Comparison of ENCODE assay signal across 18 cellular contexts in the genomic region with DNA sequence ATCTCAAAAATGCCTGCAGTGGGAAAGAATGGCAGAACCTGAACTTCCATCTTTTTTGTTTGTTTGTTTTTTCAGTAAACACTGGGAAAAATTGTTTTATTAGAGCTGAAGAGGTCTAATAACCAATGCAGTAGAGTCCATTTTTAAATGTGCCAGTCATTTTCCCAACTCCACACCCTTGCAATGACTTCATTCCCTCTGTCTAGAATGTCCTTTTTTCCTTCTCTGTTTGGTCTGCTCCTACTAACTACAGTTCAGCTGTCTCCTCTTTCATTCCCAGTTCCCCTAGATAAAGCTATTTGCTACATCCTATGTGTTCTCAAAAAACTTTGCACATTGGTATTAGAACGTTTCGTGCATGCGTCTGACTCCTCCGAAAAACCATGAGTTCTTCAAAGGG. TPM values are rescaled to one million over a fixed set of nuclear protein-coding genes. Genes with fewer than 3 reads are reported as not detected.
A peak's percentile ranks its signal among the peaks of the same experiment; 100 is the strongest.
DNase-seq lines count a peak whose midpoint lies in the region; ATAC-seq, FAIRE-seq and TF ChIP-seq lines count a peak whose summit lies in the region.
"Had no signal": no experiment of that assay in that cellular context is flagged by ENCODE, and none has a peak within 500 bp of the region (broad histone marks: within the 10 kb centered on the region; RNA-seq: fewer than 3 reads in every experiment).

No MANE protein-coding gene starts in this region.

- peak overlapping the region; percentile 10 for H3K4me3 Mint-ChIP-seq in Calu3 (ENCODE audit: low read depth, unreplicated experiment)
- no peak overlapping the region for H3K4me3 Mint-ChIP-seq in endothelial cell (ENCODE audit: unreplicated experiment)
- H3K4me3 Mint-ChIP-seq: B cell; CD4-positive, CD25-positive, alpha-beta regulatory T cell; CD8-positive, alpha-beta T cell had no signal

- no peaks in the 10 kb centered on the region for H3K36me3 Mint-ChIP-seq in Calu3 (ENCODE audit: insufficient read depth, unreplicated experiment)
- H3K36me3 Mint-ChIP-seq in endothelial cell (ENCODE audit: low read depth, unreplicated experiment): no peaks in the 10 kb centered on the region
- H3K36me3 Mint-ChIP-seq: CD4-positive, CD25-positive, alpha-beta regulatory T cell; CD8-positive, alpha-beta T cell had no signal

- H3K9me3 ChIP-seq in liver (ENCODE audit: control insufficient read depth in 4 of 4, low read length in 3 of 4) (no peaks in the 10 kb centered on the region), WERI-Rb-1 (ENCODE audit: severe bottlenecking) (no peaks in the 10 kb centered on the region)

- H3K27me3 ChIP-seq in liver (ENCODE audit: control insufficient read depth in 4 of 4, insufficient read depth in 4 of 4, low read length in 3 of 4): no peaks in the 10 kb centered on the region
- H3K27me3 ChIP-seq in WERI-Rb-1 (ENCODE audit: insufficient read depth, low read depth, severe bottlenecking): no peaks in the 10 kb centered on the region
- H3K27me3 ChIP-seq: BLaER1 had no signal

- H3K27ac Mint-ChIP-seq in Calu3 (ENCODE audit: unreplicated experiment) (peak overlapping the region; percentile 74), endothelial cell (ENCODE audit: unreplicated experiment) (no peak overlapping the region)
- H3K27ac Mint-ChIP-seq: B cell; CD4-positive, CD25-positive, alpha-beta regulatory T cell; CD8-positive, alpha-beta T cell had no signal

- peak overlapping the region in 1 of 2 donors; percentile 20 for H3K9ac ChIP-seq in liver (ENCODE audit: low read depth in 1 of 2, low read length in 2 of 2)
- H3K9ac ChIP-seq: BLaER1, GM23248 had no signal

- H3K4me1 ChIP-seq in liver (ENCODE audit: control insufficient read depth in 4 of 4, insufficient read depth in 4 of 4, low read length in 3 of 4): peaks cover 2 to 21% (median 19%) of the 10 kb centered on the region in 4 donors
- H3K4me1 ChIP-seq: BLaER1 had no signal

- CTCF ChIA-PET in Calu3 (lab: Charles Lee): interaction anchor here (0.7 to 1.4 kb wide), 4 partner anchors 9 to 275 kb away, joined by 3 to 5 read pairs (median 4); a partner anchor contains a TSS

- no TSS peak for BruUV-seq in Calu3 (replicated peaks; lab: Mats Ljungman, UMichigan)

- no peak for TF ChIP-seq RAD21 in liver (IDR thresholded peaks at IDR 0.05)

- 40% methylated on average over 4 of the region's 4 CpGs for WGBS in liver

- intact Hi-C loops in Calu3 (cut with micrococcal nuclease; ENCODE audit: unreplicated experiment): no loop called here

- peak; percentile 81 for FAIRE-seq in islet of Langerhans (lab: Jason Lieb, UNC)
- FAIRE-seq: GM18507, H1 had no signal

- H3K4me3 ChIP-seq in liver (ENCODE audit: low read depth in 1 of 3, low read length in 3 of 3): peak overlapping the region in 1 of 3 donors; percentile 41
- H3K4me3 ChIP-seq in WERI-Rb-1 (ENCODE audit: low read depth, low read length): no peak overlapping the region
- H3K4me3 ChIP-seq: BLaER1, GM23248 had no signal

- H3K27me3 Mint-ChIP-seq in Calu3 (ENCODE audit: unreplicated experiment): no peaks in the 10 kb centered on the region
- peaks cover 2% of the 10 kb centered on the region for H3K27me3 Mint-ChIP-seq in endothelial cell (ENCODE audit: unreplicated experiment)

- no peak for ATAC-seq in GM21515 (IDR thresholded peaks at IDR 0.05; ENCODE audit: unreplicated experiment)
- ATAC-seq: CD8-positive, alpha-beta T cell had no signal

- H3K9me3 Mint-ChIP-seq in Calu3 (ENCODE audit: low read depth, unreplicated experiment) (no peaks in the 10 kb centered on the region), endothelial cell (ENCODE audit: unreplicated experiment) (no peaks in the 10 kb centered on the region)
- H3K9me3 Mint-ChIP-seq: CD4-positive, CD25-positive, alpha-beta regulatory T cell; CD8-positive, alpha-beta T cell had no signal

- DNase-seq in Calu3: no peak
- no peak for DNase-seq in WERI-Rb-1
- DNase-seq in endothelial cell (ENCODE audit: low spot score): no peak
- no peak for DNase-seq in LoVo (ENCODE audit: low spot score)
- DNase-seq: CD4-positive, CD25-positive, alpha-beta regulatory T cell; CD8-positive, alpha-beta T cell; DMS79 treated with DMSO at 0.1 percent for 48 hours; GF-D8; GM23248; H7; HCEC 1CT had no signal

- peaks cover 20% of the 10 kb centered on the region for H3K4me1 Mint-ChIP-seq in Calu3 (ENCODE audit: low read depth, unreplicated experiment)
- H3K4me1 Mint-ChIP-seq in endothelial cell (ENCODE audit: unreplicated experiment): no peaks in the 10 kb centered on the region
- H3K4me1 Mint-ChIP-seq: B cell had no signal

- H3K36me3 ChIP-seq in liver (ENCODE audit: control insufficient read depth in 4 of 4, insufficient read depth in 3 of 4, low read depth in 1 of 4, low read length in 3 of 4): no peaks in the 10 kb centered on the region
- H3K36me3 ChIP-seq in WERI-Rb-1: no peaks in the 10 kb centered on the region
- H3K36me3 ChIP-seq: BLaER1 had no signal

- H3K27ac ChIP-seq in liver (ENCODE audit: low read depth in 1 of 2, low read length in 2 of 2) (peak overlapping the region; percentile 60 to 86), WERI-Rb-1 (no peak overlapping the region)
- H3K27ac ChIP-seq: BLaER1, GM23248 had no signal

- TF ChIP-seq CTCF in Calu3 (IDR thresholded peaks at IDR 0.05; ENCODE audit: unreplicated experiment): no peak
- no peak for TF ChIP-seq CTCF in liver (IDR thresholded peaks at IDR 0.05; ENCODE audit: low read depth, low read length, missing input control)
- TF ChIP-seq CTCF in WERI-Rb-1 (IDR thresholded peaks at IDR 0.05; ENCODE audit: low read depth, low read length): no peak
- TF ChIP-seq CTCF in endothelial cell (IDR thresholded peaks at IDR 0.05; ENCODE audit: unreplicated experiment): no peak

TF ChIP-seq in liver, 16 proteins besides CTCF, POLR2A, EP300 and RAD21:
- TF ChIP-seq HNF4G (IDR thresholded peaks at IDR 0.05) (no peak), YY1 (IDR thresholded peaks at IDR 0.05) (peak; percentile 7)

RNA-seq across cellular contexts. Expression of a gene that starts 9.3 kb away (rescaled TPM):
- 126 and 141 TPM in 2 replicates for total RNA-seq in Calu3 (2022)
- total RNA-seq in liver: 10 to 100 TPM; 22.6 to 83.1 TPM
- polyA plus RNA-seq in liver: 10 to 100 TPM in 1 of 2 donors, 1 to 10 TPM in 1; 7.0 to 16.2 TPM
- 74.1 TPM for total RNA-seq in endothelial cell (ENCODE audit: unreplicated experiment)
- total RNA-seq: B cell had no signal
